Comparison of ENCODE assay signal across 9 cellular contexts in the genomic region with DNA sequence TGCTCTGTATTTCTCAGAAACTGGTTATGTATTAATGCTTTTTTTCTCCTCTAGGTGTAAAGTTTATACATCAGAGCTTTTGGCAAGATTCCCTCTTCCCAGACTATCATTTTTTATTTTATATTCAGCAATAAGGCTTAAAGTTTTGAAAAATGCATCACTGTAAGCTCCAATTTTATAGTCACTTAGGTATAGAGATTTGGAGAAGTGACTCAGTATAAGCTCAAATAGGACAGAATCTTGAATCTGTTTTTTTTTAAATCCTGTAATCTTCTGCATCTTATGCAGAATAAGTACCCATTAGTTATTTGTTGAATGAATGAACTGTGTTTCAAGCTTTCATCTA. TPM values are rescaled to one million over a fixed set of nuclear protein-coding genes. Genes with fewer than 3 reads are reported as not detected.
DNase-seq lines count a peak whose midpoint lies in the region; ATAC-seq, FAIRE-seq and TF ChIP-seq lines count a peak whose summit lies in the region.
"Had no signal": no experiment of that assay in that cellular context is flagged by ENCODE, and none has a peak within 500 bp of the region (broad histone marks: within the 10 kb centered on the region; RNA-seq: fewer than 3 reads in every experiment).

No MANE protein-coding gene starts in this region.

- no peak for DNase-seq in HCT116 (ENCODE audit: low read depth, low spot score)
- DNase-seq in WTC11 (ENCODE audit: low spot score) = no peak
- DNase-seq in right cardiac atrium = no peak
- no peak for DNase-seq in spleen
- DNase-seq in GM12891 (ENCODE audit: insufficient read length, low spot score) = no peak
- DNase-seq in DMS153 treated with DMSO at 0.1 percent for 48 hours (lab: John Stamatoyannopoulos, UW; ENCODE audit: unreplicated experiment) = no peak
- no peak for DNase-seq in D341Med (ENCODE audit: low spot score)

- no TSS peak for BruUV-seq in HCT116 (replicated peaks; lab: Mats Ljungman, UMichigan)

- ATAC-seq in HCT116 (no peak), WTC11 (no peak), right cardiac atrium (no peak), HG02798 (IDR thresholded peaks at IDR 0.05; ENCODE audit: poor library complexity, unreplicated experiment) (no peak)

- no peak overlapping the region for H2AFZ ChIP-seq in HCT116 (ENCODE audit: low read depth, low read length, poor library complexity, severe bottlenecking)

- no peaks in the 10 kb centered on the region for H3K79me2 ChIP-seq in HCT116 (ENCODE audit: insufficient read depth, low read length)

- POLR2A ChIA-PET in HCT116 (lab: Charles Lee) (interaction anchor here (2.5 to 3.6 kb wide), 2 partner anchors 11 to 194 kb away, joined by 14 to 25 read pairs; a partner anchor contains a TSS), WTC11 (lab: Charles Lee) (interaction anchor here (0.8 to 2.9 kb wide), 4 partner anchors 46 to 257 kb away, joined by 3 to 14 read pairs (median 4); a partner anchor contains a TSS)

- peaks cover 20 to 25% of the 10 kb centered on the region in 2 experiments; a peak in 3 of 4 replicates for H3K4me1 ChIP-seq in HCT116 (ENCODE audit: control insufficient read depth in 1 of 2, insufficient read depth in 2 of 2, low read length in 2 of 2)
- peaks cover 5% of the 10 kb centered on the region for H3K4me1 ChIP-seq in right cardiac atrium (ENCODE audit: control insufficient read depth, insufficient read depth, low read length)
- peaks cover 20 to 80% (median 68%) of the 10 kb centered on the region in 6 donors for H3K4me1 ChIP-seq in spleen

- no peak for TF ChIP-seq RAD21 in HCT116 (IDR thresholded peaks at IDR 0.05; ENCODE audit: low read depth)

- H3K27ac ChIP-seq in HCT116 (ENCODE audit: low read depth, low read length) (no peak overlapping the region), right cardiac atrium (ENCODE audit: low read length) (no peak overlapping the region), spleen (peak overlapping the region in 7 of 8 donors; percentile 94 to 98 (median 97))

- no peaks in the 10 kb centered on the region for H3K36me3 ChIP-seq in HCT116 (ENCODE audit: control insufficient read depth in 1 of 2, insufficient read depth in 2 of 2, low read length in 2 of 2)
- peaks cover 0 to 5% (median 0%) of the 10 kb centered on the region in 6 donors for H3K36me3 ChIP-seq in spleen

- FAIRE-seq in GM12891 (lab: Jason Lieb, UNC) = no peak
- FAIRE-seq: small intestine had no signal

- H3K27me3 ChIP-seq in HCT116 (ENCODE audit: insufficient read depth, low read length) (no peaks in the 10 kb centered on the region), right cardiac atrium (ENCODE audit: control insufficient read depth, insufficient read depth) (no peaks in the 10 kb centered on the region), spleen (replicated peaks in 1 of 7) (no peaks in the 10 kb centered on the region)

- no peaks in the 10 kb centered on the region for H3K27me3 Mint-ChIP-seq in WTC11 (ENCODE audit: low read depth)

- H3K4me1 Mint-ChIP-seq in WTC11 = peaks cover 43% of the 10 kb centered on the region

- H3K4me3 Mint-ChIP-seq in WTC11 = peak overlapping the region; percentile 83

- H3K4me2 ChIP-seq in HCT116 (ENCODE audit: low read length) = peak overlapping the region; percentile 90

- intact Hi-C loops in HCT116 (cut with micrococcal nuclease) (loop anchor here (2.0 kb wide), 2 partner anchors 165 to 183 kb away; a partner anchor contains a TSS), right cardiac atrium (cut with DNase I) (loop anchor here in 2 of 4 donors (5.0 to 10.0 kb wide), 3 partner anchors 53 to 166 kb away; a partner anchor contains a TSS), spleen (cut with DNase I; ENCODE audit: low total_unique reads) (no loop called here)

- H3K9me2 ChIP-seq in HCT116 (ENCODE audit: insufficient read depth) = no peaks in the 10 kb centered on the region

- H3K9me3 Mint-ChIP-seq in WTC11 = no peaks in the 10 kb centered on the region

- RAD21 ChIA-PET in HCT116 (lab: Charles Lee; ENCODE audit: low non-redundant PET in 1 of 2, low total read pairs in 2 of 2, uncharacterized antibody in 2 of 2, unreplicated experiment in 2 of 2) = interaction anchor here (1.7 to 1.9 kb wide), 2 partner anchors 165 kb away, joined by 5 to 7 read pairs; a partner anchor contains a TSS

- H3K4me3 ChIP-seq in HCT116 (replicated peaks in 1 of 2; ENCODE audit: low read depth in 1 of 2, low read length in 2 of 2) = peak overlapping the region; percentile 78 to 80
- peak overlapping the region; percentile 89 for H3K4me3 ChIP-seq in right cardiac atrium (ENCODE audit: low read length)
- peak overlapping the region in 7 of 8 donors; percentile 77 to 95 (median 89) for H3K4me3 ChIP-seq in spleen

- CTCF ChIA-PET in HCT116 (lab: Charles Lee) = interaction anchor here (0.9 to 3.0 kb wide), 11 partner anchors 10 to 204 kb away, joined by 3 to 19 read pairs (median 4); a partner anchor contains a TSS
- CTCF ChIA-PET in WTC11 (lab: Charles Lee) = interaction anchor here (0.5 to 6.3 kb wide), 17 partner anchors 9 to 545 kb away, joined by 3 to 46 read pairs (median 6); a partner anchor contains a TSS

- no peak for TF ChIP-seq CTCF in HCT116 (IDR thresholded peaks at IDR 0.05 in 2 of 3, conservative IDR thresholded peaks at IDR 0.05 in 1 of 3; ENCODE audit: borderline replicate concordance in 1 of 3, insufficient read depth in 1 of 3, low read depth in 2 of 3, low read length in 2 of 3)
- TF ChIP-seq CTCF in WTC11 (IDR thresholded peaks at IDR 0.05) = no peak
- no peak for TF ChIP-seq CTCF in spleen (IDR thresholded peaks at IDR 0.05 in 8 of 11, conservative IDR thresholded peaks at IDR 0.05 in 3 of 11)

- H3K9ac ChIP-seq in HCT116 (ENCODE audit: low read length) = no peak overlapping the region

- no peaks in the 10 kb centered on the region for H4K20me1 ChIP-seq in HCT116 (ENCODE audit: insufficient read depth)

- H3K9me3 ChIP-seq in HCT116 (ENCODE audit: control insufficient read depth in 1 of 2, insufficient read depth in 1 of 2, low read depth in 1 of 2, low read length in 2 of 2) (no peaks in the 10 kb centered on the region), right cardiac atrium (ENCODE audit: control insufficient read depth, low read length) (no peaks in the 10 kb centered on the region), spleen (no peaks in the 10 kb centered on the region)

- TF ChIP-seq POLR2A in HCT116 (IDR thresholded peaks at IDR 0.05; ENCODE audit: borderline replicate concordance, extremely low read depth, insufficient read depth, insufficient read length) = no peak
- no peak for TF ChIP-seq POLR2A in spleen (IDR thresholded peaks at IDR 0.05)
- TF ChIP-seq POLR2A in GM12891 (IDR thresholded peaks at IDR 0.05; ENCODE audit: low read depth, low read length) = no peak

- no peaks in the 10 kb centered on the region for H3K36me3 Mint-ChIP-seq in WTC11

- H3K27ac Mint-ChIP-seq in WTC11 = no peak overlapping the region

TF ChIP-seq in HCT116, 20 proteins besides CTCF, POLR2A, EP300 and RAD21 (continues in another document):
- TF ChIP-seq ELF1 (IDR thresholded peaks at IDR 0.05; ENCODE audit: borderline replicate concordance, low read depth) = no peak
- no peak for TF ChIP-seq ZFX (IDR thresholded peaks at IDR 0.05)
- no peak for TF ChIP-seq ZNF274 (IDR thresholded peaks at IDR 0.05; ENCODE audit: low read depth, low read length)
- no peak for TF ChIP-seq EZH2 (IDR thresholded peaks at IDR 0.05)
- no peak for TF ChIP-seq JUND (IDR thresholded peaks at IDR 0.05)
- TF ChIP-seq EZH2phosphoT487 (IDR thresholded peaks at IDR 0.05; ENCODE audit: borderline replicate concordance) = no peak
- TF ChIP-seq, protein P1, sequence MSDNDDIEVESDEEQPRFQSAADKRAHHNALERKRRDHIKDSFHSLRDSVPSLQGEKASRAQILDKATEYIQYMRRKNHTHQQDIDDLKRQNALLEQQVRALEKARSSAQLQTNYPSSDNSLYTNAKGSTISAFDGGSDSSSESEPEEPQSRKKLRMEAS (IDR thresholded peaks at IDR 0.05) = no peak

TF ChIP-seq in WTC11, 78 proteins besides CTCF, POLR2A, EP300 and RAD21 (continues in another document):
- no peak for TF ChIP-seq NFE2L1 (CRISPR knock-in tag; IDR thresholded peaks at IDR 0.05)
- TF ChIP-seq, protein P2, sequence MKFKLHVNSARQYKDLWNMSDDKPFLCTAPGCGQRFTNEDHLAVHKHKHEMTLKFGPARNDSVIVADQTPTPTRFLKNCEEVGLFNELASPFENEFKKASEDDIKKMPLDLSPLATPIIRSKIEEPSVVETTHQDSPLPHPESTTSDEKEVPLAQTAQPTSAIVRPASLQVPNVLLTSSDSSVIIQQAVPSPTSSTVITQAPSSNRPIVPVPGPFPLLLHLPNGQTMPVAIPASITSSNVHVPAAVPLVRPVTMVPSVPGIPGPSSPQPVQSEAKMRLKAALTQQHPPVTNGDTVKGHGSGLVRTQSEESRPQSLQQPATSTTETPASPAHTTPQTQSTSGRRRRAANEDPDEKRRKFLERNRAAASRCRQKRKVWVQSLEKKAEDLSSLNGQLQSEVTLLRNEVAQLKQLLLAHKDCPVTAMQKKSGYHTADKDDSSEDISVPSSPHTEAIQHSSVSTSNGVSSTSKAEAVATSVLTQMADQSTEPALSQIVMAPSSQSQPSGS (CRISPR knock-in tag; IDR thresholded peaks at IDR 0.05; ENCODE audit: borderline replicate concordance, low read depth) = no peak

TF ChIP-seq in GM12891, 5 proteins besides CTCF, POLR2A, EP300 and RAD21:
- TF ChIP-seq TAF1 (IDR thresholded peaks at IDR 0.05; ENCODE audit: low read depth, low read length) (no peak), POU2F2 (IDR thresholded peaks at IDR 0.05; ENCODE audit: low read depth, low read length) (no peak), POLR2AphosphoS5 (IDR thresholded peaks at IDR 0.05; ENCODE audit: low read depth, low read length) (no peak), PAX5 (IDR thresholded peaks at IDR 0.05; ENCODE audit: insufficient read depth, low read length, severe bottlenecking) (no peak), SPI1 (IDR thresholded peaks at IDR 0.05; ENCODE audit: low read depth, low read length) (no peak)

RNA-seq across cellular contexts. Expression of a gene that starts 1.0 kb away (rescaled TPM):
- total RNA-seq in HCT116 (2021; ENCODE audit: unreplicated experiment) (13.8 TPM), WTC11 (2021) (9.0 to 14.4 TPM (median 9.9 TPM) in 3 replicates), right cardiac atrium (10 to 100 TPM; 12.6 to 18.6 (median 17.0) TPM), spleen (10 to 100 TPM; 27.9 to 84.3 (median 50.7) TPM)
- 7.7 and 8.6 TPM in 2 replicates for polyA plus RNA-seq in HCT116 (2012)
- polyA plus RNA-seq in right cardiac atrium (5.9 TPM), spleen (10 to 100 TPM; 11.8 to 18.2 (median 12.9) TPM)
- polyA plus RNA-seq in GM12891 (2012; ENCODE audit: low read depth, missing spikeins) = 25.1 TPM

RNA-seq across cellular contexts. Expression of a gene that starts 42.4 kb away (rescaled TPM):
- total RNA-seq in HCT116 (2021; ENCODE audit: unreplicated experiment) (not detected), WTC11 (2021) (10.6 to 12.3 TPM (median 11.5 TPM) in 3 replicates), right cardiac atrium (1 to 10 TPM; 2.6 to 6.0 (median 3.7) TPM), spleen (1 to 10 TPM in 6 of 7 donors, under 1 TPM in 1; 0.72 to 3.7 (median 2.5) TPM)
- 0.04 TPM in 1 of 2 replicates, not detected in the other for polyA plus RNA-seq in HCT116 (2012)
- polyA plus RNA-seq in right cardiac atrium (3.1 TPM), spleen (1 to 10 TPM in 2 of 3 donors, under 1 TPM in 1; 0.59 to 1.4 (median 1.3) TPM)
- polyA plus RNA-seq in GM12891 (2012; ENCODE audit: low read depth, missing spikeins) = 0.14 TPM

Comparison
In these comparisons a context has a peak if more than half of its experiments do, and no peak if none do; other contexts are left out.
1. H3K27ac ChIP-seq: peak in spleen (7 of 8); none in HCT116 (single experiment) and right cardiac atrium (single experiment).
2. Peak in every context shown above with its lines, with median percentiles within 50 percentile points of each other: H3K4me3 ChIP-seq.